ENCODE assay signal across 33 cellular contexts in the genomic region with DNA sequence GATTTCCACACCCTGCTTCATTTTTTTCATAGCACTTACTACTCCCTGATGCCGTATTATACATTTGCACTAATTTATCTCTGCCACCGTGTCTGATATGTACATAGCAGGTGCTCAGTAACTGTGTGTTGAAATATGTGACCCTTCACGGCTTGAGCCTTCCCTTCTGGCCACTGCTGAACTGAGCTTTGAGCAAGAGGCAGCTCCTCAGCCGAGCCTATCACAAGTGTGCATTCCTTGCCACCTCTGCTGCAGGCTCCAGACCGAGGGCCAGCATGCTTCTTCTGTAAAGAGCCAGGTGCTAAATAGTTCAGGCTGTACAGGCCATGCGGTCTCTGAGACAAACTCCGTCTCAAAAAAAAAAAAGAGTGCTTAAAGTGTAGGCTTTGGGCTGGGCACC. TPM values are rescaled to one million over a fixed set of nuclear protein-coding genes. Genes with fewer than 3 reads are reported as not detected.
DNase-seq lines count a peak whose midpoint lies in the region; ATAC-seq, FAIRE-seq and TF ChIP-seq lines count a peak whose summit lies in the region.
"Had no signal": no experiment of that assay in that cellular context is flagged by ENCODE, and none has a peak within 500 bp of the region (broad histone marks: within the 10 kb centered on the region; RNA-seq: fewer than 3 reads in every experiment).

No MANE protein-coding gene starts in this region.

- H3K36me3 ChIP-seq in left lung: peaks cover 0 to 8% of the 10 kb centered on the region in 2 donors
- H3K36me3 ChIP-seq in upper lobe of right lung: peaks cover 5% of the 10 kb centered on the region
- H3K36me3 ChIP-seq: pancreas had no signal

- H3K27me3 ChIP-seq in left lung: no peaks in the 10 kb centered on the region
- H3K27me3 ChIP-seq in upper lobe of right lung: no peaks in the 10 kb centered on the region
- H3K27me3 ChIP-seq: pancreas, spleen had no signal

- H3K4me1 ChIP-seq in left lung (peaks cover 22 to 44% of the 10 kb centered on the region in 2 donors), upper lobe of right lung (peaks cover 63% of the 10 kb centered on the region)

- H3K9me3 Mint-ChIP-seq in neural crest cell (no peaks in the 10 kb centered on the region), T-cell (no peaks in the 10 kb centered on the region), MCF 10A (ENCODE audit: unreplicated experiment) (no peaks in the 10 kb centered on the region)
- H3K9me3 Mint-ChIP-seq: activated CD4-positive, alpha-beta memory T cell treated with anti-CD3 and anti-CD28 coated beads for 36 hours; activated naive CD4-positive, alpha-beta T cell treated with anti-CD3 and anti-CD28 coated beads, Interleukin-2, amount 10 ng/mL, durations not matched to agents 7 days and 5 days; CD14-positive monocyte; natural killer cell; stimulated activated naive CD8-positive, alpha-beta T cell treated with anti-CD3 and anti-CD28 coated beads, Interleukin-15, amount 100 ng/mL, for 72 hours had no signal

- ATAC-seq in left lung (peak; percentile 83), upper lobe of right lung (peak; percentile 92), T-cell (replicated peaks in 1 of 4) (no peak)
- ATAC-seq: natural killer cell; pancreas; stimulated activated naive CD8-positive, alpha-beta T cell treated with anti-CD3 and anti-CD28 coated beads, Interleukin-15, amount 100 ng/mL, for 72 hours had no signal

- no TSS peak for BruUV-seq in MCF 10A (replicated peaks; lab: Mats Ljungman, UMichigan)

- H3K36me3 Mint-ChIP-seq in neural crest cell (ENCODE audit: low read depth) (no peaks in the 10 kb centered on the region), T-cell (peaks cover 11% of the 10 kb centered on the region), MCF 10A (ENCODE audit: insufficient read depth, unreplicated experiment) (peaks cover 11% of the 10 kb centered on the region)
- H3K36me3 Mint-ChIP-seq: natural killer cell had no signal

- H3K4me3 ChIP-seq in left lung (no peak overlapping the region), upper lobe of right lung (no peak overlapping the region)
- H3K4me3 ChIP-seq: pancreas, spleen had no signal

- H3K4me3 Mint-ChIP-seq in neural crest cell: no peak overlapping the region
- H3K4me3 Mint-ChIP-seq in T-cell: no peak overlapping the region
- H3K4me3 Mint-ChIP-seq in MCF 10A (ENCODE audit: unreplicated experiment): no peak overlapping the region
- H3K4me3 Mint-ChIP-seq: activated CD4-positive, alpha-beta memory T cell treated with anti-CD3 and anti-CD28 coated beads for 36 hours; activated naive CD4-positive, alpha-beta T cell treated with anti-CD3 and anti-CD28 coated beads, Interleukin-2, amount 10 ng/mL, durations not matched to agents 7 days and 5 days; CD14-positive monocyte; natural killer cell; stimulated activated naive CD8-positive, alpha-beta T cell treated with anti-CD3 and anti-CD28 coated beads, Interleukin-15, amount 100 ng/mL, for 72 hours had no signal

- H3K27me3 Mint-ChIP-seq in neural crest cell (ENCODE audit: low read depth): no peaks in the 10 kb centered on the region
- no peaks in the 10 kb centered on the region for H3K27me3 Mint-ChIP-seq in T-cell
- H3K27me3 Mint-ChIP-seq in MCF 10A (ENCODE audit: insufficient read depth, unreplicated experiment): no peaks in the 10 kb centered on the region
- H3K27me3 Mint-ChIP-seq: activated CD4-positive, alpha-beta memory T cell treated with anti-CD3 and anti-CD28 coated beads for 36 hours; activated naive CD4-positive, alpha-beta T cell treated with anti-CD3 and anti-CD28 coated beads, Interleukin-2, amount 10 ng/mL, durations not matched to agents 7 days and 5 days; stimulated activated naive CD8-positive, alpha-beta T cell treated with anti-CD3 and anti-CD28 coated beads, Interleukin-15, amount 100 ng/mL, for 72 hours had no signal

- FAIRE-seq in RCC 7860 (lab: Jason Lieb, UNC): no peak
- FAIRE-seq: colon, pancreas had no signal

- peaks cover 6% of the 10 kb centered on the region for H3K4me1 Mint-ChIP-seq in neural crest cell
- peaks cover 20 to 38% (median 24%) of the 10 kb centered on the region in 3 donors for H3K4me1 Mint-ChIP-seq in T-cell
- peaks cover 20% of the 10 kb centered on the region for H3K4me1 Mint-ChIP-seq in MCF 10A (ENCODE audit: insufficient read depth, unreplicated experiment)

- H3K27ac ChIP-seq in left lung: peak overlapping the region; percentile 15 to 39
- peak overlapping the region; percentile 47 for H3K27ac ChIP-seq in upper lobe of right lung
- H3K27ac ChIP-seq: 22Rv1, pancreas had no signal

- intact Hi-C loops in left lung (cut with DNase I) (no loop called here), upper lobe of right lung (cut with DNase I) (no loop called here), MCF 10A (cut with micrococcal nuclease) (no loop called here)

- peak overlapping the region; percentile 80 for H3K27ac Mint-ChIP-seq in neural crest cell (ENCODE audit: unreplicated experiment)
- H3K27ac Mint-ChIP-seq in T-cell: no peak overlapping the region
- H3K27ac Mint-ChIP-seq in MCF 10A (ENCODE audit: low read depth, unreplicated experiment): no peak overlapping the region
- H3K27ac Mint-ChIP-seq: activated CD4-positive, alpha-beta memory T cell treated with anti-CD3 and anti-CD28 coated beads for 36 hours; natural killer cell had no signal

- H3K9me3 ChIP-seq in left lung: no peaks in the 10 kb centered on the region
- H3K9me3 ChIP-seq in upper lobe of right lung: no peaks in the 10 kb centered on the region
- H3K9me3 ChIP-seq: pancreas, spleen had no signal

- POLR2A ChIA-PET in T-cell (lab: Charles Lee) (interaction anchor here in 1 of 2 donors (0.6 kb wide), 1 partner anchor 53 kb away, joined by 5 read pairs; no protein-coding TSS in a partner anchor), MCF 10A (lab: Yijun Ruan, JAX) (interaction anchor here (0.8 kb wide), 1 partner anchor 88 kb away, joined by 3 read pairs; no protein-coding TSS in a partner anchor)

- CTCF ChIA-PET in T-cell (lab: Charles Lee): no interaction called here
- CTCF ChIA-PET in MCF 10A (lab: Yijun Ruan, JAX): interaction anchor here (1.3 to 1.8 kb wide), 2 partner anchors 34 to 111 kb away, joined by 3 to 7 read pairs; no protein-coding TSS in a partner anchor

- DNase-seq in NCI-H510A treated with DMSO at 0.1 percent for 48 hours (lab: John Stamatoyannopoulos, UW) (peak; percentile 54), NCI-H510A (lab: John Stamatoyannopoulos, UW) (no peak), left lung (peak; percentile 67 to 73), neural crest cell (ENCODE audit: low read depth, low spot score) (no peak), upper lobe of right lung (peak; percentile 83), T-cell (no peak), MCF 10A (ENCODE audit: unreplicated experiment) (no peak), RCC 7860 (ENCODE audit: low spot score) (no peak)
- DNase-seq: activated CD4-positive, alpha-beta memory T cell treated with anti-CD3 and anti-CD28 coated beads for 36 hours; activated CD4-positive, alpha-beta T cell treated with anti-CD3 and anti-CD28 coated beads for 1 hour; activated CD8-positive, alpha-beta memory T cell treated with anti-CD3 and anti-CD28 coated beads, Interleukin-2, amount 50 U/mL, for 4 hours; activated naive CD4-positive, alpha-beta T cell treated with anti-CD3 and anti-CD28 coated beads, Interleukin-2, amount 10 ng/mL, durations not matched to agents 7 days and 5 days; amniotic stem cell; effector CD4-positive, alpha-beta T cell; HCEC 1CT; Kasumi-1; midbrain; natural killer cell; NCI-H1417 treated with DMSO at 0.1 percent for 48 hours; NCI-H2081; NCI-H748 treated with DMSO at 0.1 percent for 48 hours; pancreas; retina; SHP77 treated with DMSO at 0.1 percent for 48 hours; spleen; stimulated activated CD4-positive, alpha-beta T cell treated with anti-CD3 and anti-CD28 coated beads, Interleukin-2, amount 100 ng/mL, for 24 hours; stimulated activated naive CD8-positive, alpha-beta T cell treated with anti-CD3 and anti-CD28 coated beads, Interleukin-15, amount 100 ng/mL, for 72 hours had no signal

- no peak for TF ChIP-seq CTCF in left lung (IDR thresholded peaks at IDR 0.05)
- TF ChIP-seq CTCF in neural crest cell (conservative IDR thresholded peaks at IDR 0.05): no peak
- no peak for TF ChIP-seq CTCF in upper lobe of right lung (IDR thresholded peaks at IDR 0.05)
- TF ChIP-seq CTCF in MCF 10A (IDR thresholded peaks at IDR 0.05; ENCODE audit: unreplicated experiment): no peak

RNA-seq across cellular contexts. Expression of gene PLEKHM2, which starts 22.6 kb away (rescaled TPM):
- 10 to 100 TPM; 72.9 to 86.8 TPM for total RNA-seq in left lung
- 61.2 and 64.5 TPM in 2 replicates for total RNA-seq in neural crest cell
- 90.9 TPM for total RNA-seq in upper lobe of right lung
- total RNA-seq in T-cell: 10 to 100 TPM; 52.5 to 65.2 (median 59.6) TPM
- total RNA-seq in MCF 10A (2022): 51.5 and 65.8 TPM in 2 replicates

RNA-seq across cellular contexts. Expression of gene SLC25A34, which starts 29.3 kb away (rescaled TPM):
- total RNA-seq in left lung (1 to 10 TPM; 1.4 to 2.6 TPM), neural crest cell (2.9 and 3.3 TPM in 2 replicates), upper lobe of right lung (3.0 TPM), T-cell (1 to 10 TPM; 1.8 to 4.1 (median 2.6) TPM), MCF 10A (2022) (0.79 and 1.3 TPM in 2 replicates)

RNA-seq across cellular contexts. Expression of gene TMEM82, which starts 35.5 kb away (rescaled TPM):
- total RNA-seq in left lung (not detected), neural crest cell (not detected in 2 replicates), upper lobe of right lung (not detected), T-cell (not detected), MCF 10A (2022) (not detected in 2 replicates)
- total RNA-seq: activated CD4-positive, alpha-beta memory T cell treated with anti-CD3 and anti-CD28 coated beads for 36 hours; G401; glomerular endothelial cell; natural killer cell; pancreas; spleen; T-helper 2 cell treated with Interferon-gamma antibody and Interleukin-4, amounts not matched to agents 100 ng/mL and 5 ng/mL, for 36 hours had no signal

RNA-seq across cellular contexts. Expression of gene FBLIM1, which starts 51.8 kb away (rescaled TPM):
- 10 to 100 TPM; 52.3 to 57.1 TPM for total RNA-seq in left lung
- 6.2 and 7.9 TPM in 2 replicates for total RNA-seq in neural crest cell
- 39.0 TPM for total RNA-seq in upper lobe of right lung
- under 1 TPM in 3 of 5 donors, not detected in 2; 0.36 to 0.54 (median 0.50) TPM for total RNA-seq in T-cell
- 78.2 and 101 TPM in 2 replicates for total RNA-seq in MCF 10A (2022)
- total RNA-seq: T-helper 2 cell treated with Interferon-gamma antibody and Interleukin-4, amounts not matched to agents 100 ng/mL and 5 ng/mL, for 36 hours had no signal

Comparison
In these comparisons a context has a peak if more than half of its experiments do, and no peak if none do; other contexts are left out.
1. DNase-seq: peak in NCI-H510A treated with DMSO at 0.1 percent for 48 hours (single experiment), left lung (2 of 2) and upper lobe of right lung (single experiment); none in NCI-H510A (single experiment), neural crest cell (single experiment), T-cell (0 of 34), MCF 10A (single experiment) and RCC 7860 (single experiment).
2. ATAC-seq: peak in left lung (single experiment) and upper lobe of right lung (single experiment); none in T-cell (0 of 4).